12 cellular contexts compared by ENCODE assay signal in the genomic region with DNA sequence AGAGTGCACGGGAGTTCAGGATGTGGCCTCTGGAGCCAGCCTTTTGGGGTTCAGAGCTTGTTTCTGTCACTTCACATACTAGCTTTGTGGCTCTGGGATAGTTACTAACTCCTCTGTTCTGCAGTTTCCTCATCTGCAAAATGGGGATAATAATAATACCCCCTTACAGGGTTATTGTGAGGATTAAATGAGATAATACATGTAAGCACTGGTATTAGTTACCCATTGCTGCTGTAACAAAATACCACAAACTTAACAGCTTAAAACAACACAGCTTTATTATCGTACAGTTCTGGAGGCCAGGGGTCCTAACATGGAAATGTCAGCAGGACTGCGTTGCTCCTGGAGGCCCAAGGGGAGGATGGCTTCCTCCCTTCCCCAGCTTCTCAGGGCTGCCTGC. TPM values are rescaled to one million over a fixed set of nuclear protein-coding genes. Genes with fewer than 3 reads are reported as not detected.
DNase-seq lines count a peak whose midpoint lies in the region; ATAC-seq and TF ChIP-seq lines count a peak whose summit lies in the region.
"Had no signal": no experiment of that assay in that cellular context is flagged by ENCODE, and none has a peak within 500 bp of the region (broad histone marks: within the 10 kb centered on the region; RNA-seq: fewer than 3 reads in every experiment).

No MANE protein-coding gene starts in this region.

- H3K9me3 Mint-ChIP-seq in activated T-cell treated with anti-CD3 and anti-CD28 coated beads, Interleukin-2, amount 50 U/mL, for 4 hours, result no peaks in the 10 kb centered on the region
- no peaks in the 10 kb centered on the region for H3K9me3 Mint-ChIP-seq in activated T-helper 2 cell treated with anti-CD3 and anti-CD28 coated beads, Interferon-gamma antibody, Interleukin-2, Interleukin-4, amounts not matched to agents 10 μg/mL and 5 μg/mL and 100 μg/mL, durations not matched to agents 14 hours and 24 hours and 36 hours

- H3K4me3 ChIP-seq in hepatocyte, result no peak overlapping the region

- no peaks in the 10 kb centered on the region for H3K27me3 ChIP-seq in hepatocyte
- H3K27me3 ChIP-seq: brain microvascular endothelial cell had no signal

- peaks cover 84% of the 10 kb centered on the region for H3K4me1 Mint-ChIP-seq in activated T-cell treated with anti-CD3 and anti-CD28 coated beads, Interleukin-2, amount 50 U/mL, for 4 hours (ENCODE audit: low read depth)
- peaks cover 81% of the 10 kb centered on the region for H3K4me1 Mint-ChIP-seq in activated T-helper 2 cell treated with anti-CD3 and anti-CD28 coated beads, Interferon-gamma antibody, Interleukin-2, Interleukin-4, amounts not matched to agents 10 μg/mL and 5 μg/mL and 100 μg/mL, durations not matched to agents 14 hours and 24 hours and 36 hours (ENCODE audit: low read depth)

- no peak overlapping the region for H2AFZ ChIP-seq in hepatocyte

- H3K4me3 Mint-ChIP-seq in activated T-cell treated with anti-CD3 and anti-CD28 coated beads, Interleukin-2, amount 50 U/mL, for 4 hours, result peak overlapping the region; percentile 61
- H3K4me3 Mint-ChIP-seq in activated T-helper 2 cell treated with anti-CD3 and anti-CD28 coated beads, Interferon-gamma antibody, Interleukin-2, Interleukin-4, amounts not matched to agents 10 μg/mL and 5 μg/mL and 100 μg/mL, durations not matched to agents 14 hours and 24 hours and 36 hours (ENCODE audit: low read depth), result peak overlapping the region; percentile 69
- H3K4me3 Mint-ChIP-seq: nephron had no signal

- no peaks in the 10 kb centered on the region for H3K27me3 Mint-ChIP-seq in activated T-cell treated with anti-CD3 and anti-CD28 coated beads, Interleukin-2, amount 50 U/mL, for 4 hours (ENCODE audit: low read depth)
- no peaks in the 10 kb centered on the region for H3K27me3 Mint-ChIP-seq in activated T-helper 2 cell treated with anti-CD3 and anti-CD28 coated beads, Interferon-gamma antibody, Interleukin-2, Interleukin-4, amounts not matched to agents 10 μg/mL and 5 μg/mL and 100 μg/mL, durations not matched to agents 14 hours and 24 hours and 36 hours (ENCODE audit: low read depth)

- no peaks in the 10 kb centered on the region for H3K79me2 ChIP-seq in hepatocyte

- DNase-seq in activated T-cell treated with anti-CD3 and anti-CD28 coated beads, Interleukin-2, amount 50 U/mL, for 4 hours, result no peak
- no peak for DNase-seq in activated T-cell treated with anti-CD3 and anti-CD28 coated beads, Interleukin-2, amount 50 U/mL, for 1 hour
- DNase-seq in activated T-helper 2 cell treated with anti-CD3 and anti-CD28 coated beads, Interferon-gamma antibody, Interleukin-2, Interleukin-4, amounts not matched to agents 10 μg/mL and 5 μg/mL and 100 μg/mL, durations not matched to agents 14 hours and 24 hours and 36 hours (ENCODE audit: low spot score), result no peak
- DNase-seq in hepatocyte (ENCODE audit: low spot score) (no peak), anterior cingulate cortex (lab: John Stamatoyannopoulos, UW) (no peak)
- no peak for DNase-seq in activated CD4-positive, CD25-positive, alpha-beta regulatory T cell treated with anti-CD3 and anti-CD28 coated beads, Interleukin-2, amount 50 U/mL, for 72 hours
- DNase-seq: brain microvascular endothelial cell, left colon had no signal

- H3K36me3 ChIP-seq in hepatocyte (replicated peaks; ENCODE audit: insufficient read depth, low read depth), result no peaks in the 10 kb centered on the region
- H3K36me3 ChIP-seq: brain microvascular endothelial cell had no signal

- WGBS in hepatocyte (ENCODE audit: low lambda C conversion rate, missing lambda C conversion rate), result 90% methylated on average over 3 of the region's 3 CpGs

- intact Hi-C loops in activated T-helper 2 cell treated with anti-CD3 and anti-CD28 coated beads, Interferon-gamma antibody, Interleukin-2, Interleukin-4, amounts not matched to agents 10 μg/mL and 5 μg/mL and 100 μg/mL, durations not matched to agents 14 hours and 24 hours and 36 hours (cut with micrococcal nuclease), result loop anchor here (2.0 kb wide), 1 partner anchor 20 kb away; no protein-coding TSS in a partner anchor

- H3K27ac ChIP-seq in hepatocyte (peak overlapping the region; percentile 71), temporal lobe (ENCODE audit: low read depth, low read length) (peak overlapping the region; percentile 91)
- H3K27ac ChIP-seq: brain microvascular endothelial cell, RWPE1 had no signal

- H3K4me1 ChIP-seq in hepatocyte (ENCODE audit: insufficient read depth), result peaks cover 49% of the 10 kb centered on the region

- TF ChIP-seq CTCF in hepatocyte (IDR thresholded peaks at IDR 0.05; ENCODE audit: poor library complexity), result no peak

- H3K9me2 ChIP-seq in hepatocyte (replicated peaks; ENCODE audit: insufficient read depth), result no peaks in the 10 kb centered on the region

- H3K27ac Mint-ChIP-seq in activated T-helper 2 cell treated with anti-CD3 and anti-CD28 coated beads, Interferon-gamma antibody, Interleukin-2, Interleukin-4, amounts not matched to agents 10 μg/mL and 5 μg/mL and 100 μg/mL, durations not matched to agents 14 hours and 24 hours and 36 hours, result peak overlapping the region; percentile 77

- peaks cover 76% of the 10 kb centered on the region for H3K36me3 Mint-ChIP-seq in activated T-cell treated with anti-CD3 and anti-CD28 coated beads, Interleukin-2, amount 50 U/mL, for 4 hours (ENCODE audit: insufficient read depth)
- peaks cover 96% of the 10 kb centered on the region for H3K36me3 Mint-ChIP-seq in activated T-helper 2 cell treated with anti-CD3 and anti-CD28 coated beads, Interferon-gamma antibody, Interleukin-2, Interleukin-4, amounts not matched to agents 10 μg/mL and 5 μg/mL and 100 μg/mL, durations not matched to agents 14 hours and 24 hours and 36 hours (ENCODE audit: low read depth)

- no peaks in the 10 kb centered on the region for H4K20me1 ChIP-seq in hepatocyte (ENCODE audit: insufficient read depth, poor library complexity, severe bottlenecking)

- H3K9me3 ChIP-seq in hepatocyte (ENCODE audit: low read depth), result no peaks in the 10 kb centered on the region

- ATAC-seq in activated T-cell treated with anti-CD3 and anti-CD28 coated beads, Interleukin-2, amount 50 U/mL, for 4 hours, result no peak
- no peak for ATAC-seq in HG02938 (IDR thresholded peaks at IDR 0.05; ENCODE audit: unreplicated experiment)
- ATAC-seq: left colon had no signal

- no peak overlapping the region for H3K4me2 ChIP-seq in hepatocyte

RNA-seq across cellular contexts. Expression of a gene that starts 9.3 kb away (rescaled TPM):
- 100 to 1,000 TPM; 256 to 343 (median 265) TPM for total RNA-seq in activated T-cell treated with anti-CD3 and anti-CD28 coated beads, Interleukin-2, amount 50 U/mL, for 4 hours
- total RNA-seq in activated T-helper 2 cell treated with anti-CD3 and anti-CD28 coated beads, Interferon-gamma antibody, Interleukin-2, Interleukin-4, amounts not matched to agents 10 μg/mL and 5 μg/mL and 100 μg/mL, durations not matched to agents 14 hours and 24 hours and 36 hours, result 164 TPM in 2 replicates
- total RNA-seq in hepatocyte, result 4.0 and 5.4 TPM in 2 replicates
- polyA plus RNA-seq in hepatocyte, result 2.2 and 3.3 TPM in 2 replicates
- 2.0 TPM for total RNA-seq in temporal lobe

RNA-seq across cellular contexts. Expression of a gene that starts 40.3 kb away (rescaled TPM):
- total RNA-seq in activated T-cell treated with anti-CD3 and anti-CD28 coated beads, Interleukin-2, amount 50 U/mL, for 4 hours, result 10 to 100 TPM; 59.2 to 75.1 (median 64.8) TPM
- 167 and 170 TPM in 2 replicates for total RNA-seq in activated T-helper 2 cell treated with anti-CD3 and anti-CD28 coated beads, Interferon-gamma antibody, Interleukin-2, Interleukin-4, amounts not matched to agents 10 μg/mL and 5 μg/mL and 100 μg/mL, durations not matched to agents 14 hours and 24 hours and 36 hours
- total RNA-seq in hepatocyte, result 33.7 and 34.8 TPM in 2 replicates
- 25.4 and 30.9 TPM in 2 replicates for polyA plus RNA-seq in hepatocyte
- total RNA-seq in temporal lobe, result 3.9 TPM

Comparison
In these comparisons a context has a peak if more than half of its experiments do, and no peak if none do; other contexts are left out.
1. RNA of a gene that starts 9.3 kb away (total RNA-seq): 256 to 343 TPM in activated T-cell treated with anti-CD3 and anti-CD28 coated beads, Interleukin-2, amount 50 U/mL, for 4 hours and 164 TPM in activated T-helper 2 cell treated with anti-CD3 and anti-CD28 coated beads, Interferon-gamma antibody, Interleukin-2, Interleukin-4, amounts not matched to agents 10 μg/mL and 5 μg/mL and 100 μg/mL, durations not matched to agents 14 hours and 24 hours and 36 hours; 4.0 to 5.4 TPM in hepatocyte and 2.0 TPM in temporal lobe (single experiment); every median in the first group is over 10 times any median in the second.